4 cellular contexts compared by ENCODE assay signal in genomic region chr14:56695216-56695615, GRCh38.
A peak's percentile ranks its signal among the peaks of the same experiment; 100 is the strongest.
DNase-seq lines count a peak whose midpoint lies in the region; TF ChIP-seq lines count a peak whose summit lies in the region.
"Not testable (repeated sequence)": the region's sequence is repeated elsewhere in the genome, so short reads cannot be mapped to it uniquely, and the experiment has no call there.

No MANE protein-coding gene starts in this region.

- TF ChIP-seq CTCF in endodermal cell (conservative IDR thresholded peaks at IDR 0.05); neural progenitor cell (IDR thresholded peaks at IDR 0.05); osteocyte (IDR thresholded peaks at IDR 0.05): not testable (repeated sequence)

- H3K27me3 ChIP-seq in endodermal cell (ENCODE audit: control insufficient read depth, insufficient read depth, low read length, poor library complexity, severe bottlenecking); neural progenitor cell: not testable (repeated sequence)
- H3K27me3 ChIP-seq in neuronal stem cell (ENCODE audit: control insufficient read depth in 3 of 3, insufficient read depth in 3 of 3, low read depth in 1 of 3, low read length in 3 of 3): peaks cover 0 to 19% (median 0%) of the 10 kb centered on the region in 3 experiments

- not testable (repeated sequence) for H3K27ac Mint-ChIP-seq in endodermal cell; osteocyte (ENCODE audit: unreplicated experiment)
- H3K27ac Mint-ChIP-seq in neural progenitor cell: peak overlapping the region; percentile 46

- not testable (repeated sequence) for H3K4ac ChIP-seq in neuronal stem cell (ENCODE audit: low read length)

- H2BK5ac ChIP-seq in neuronal stem cell (ENCODE audit: low read length): not testable (repeated sequence)

- H3K4me3 Mint-ChIP-seq in endodermal cell; neural progenitor cell; osteocyte (ENCODE audit: unreplicated experiment): not testable (repeated sequence)

- H2AK5ac ChIP-seq in neuronal stem cell (ENCODE audit: low read depth, low read length): not testable (repeated sequence)

- not testable (repeated sequence) for H3K4me2 ChIP-seq in neural progenitor cell; neuronal stem cell (ENCODE audit: insufficient read depth, low read length, poor library complexity, severe bottlenecking)

- H3K18ac ChIP-seq in neuronal stem cell (ENCODE audit: low read length): peak overlapping the region; percentile 55

- H3K36me3 ChIP-seq in endodermal cell (ENCODE audit: control insufficient read depth, insufficient read depth, low read length); neural progenitor cell; neuronal stem cell (replicated peaks in 1 of 2; ENCODE audit: control insufficient read depth in 2 of 2, insufficient read depth in 2 of 2, low read length in 2 of 2): not testable (repeated sequence)

- H3K79me1 ChIP-seq in neuronal stem cell (ENCODE audit: low read depth, low read length): not testable (repeated sequence)

- not testable (repeated sequence) for H3K9me3 ChIP-seq in endodermal cell (ENCODE audit: control insufficient read depth, low read length); neural progenitor cell (ENCODE audit: low read depth); neuronal stem cell (replicated peaks in 1 of 2; ENCODE audit: control insufficient read depth in 2 of 2, insufficient read depth in 1 of 2, low read depth in 1 of 2, low read length in 2 of 2)

- H3K23ac ChIP-seq in neuronal stem cell (ENCODE audit: low read depth, low read length, poor library complexity): not testable (repeated sequence)

- H3K9me3 Mint-ChIP-seq in endodermal cell; neural progenitor cell; osteocyte (ENCODE audit: unreplicated experiment): not testable (repeated sequence)

- not testable (repeated sequence) for H3K14ac ChIP-seq in neuronal stem cell (ENCODE audit: low read length)

- H4K20me1 ChIP-seq in neural progenitor cell (ENCODE audit: low read depth): not testable (repeated sequence)

- H3F3A ChIP-seq in neural progenitor cell (ENCODE audit: low read depth): peaks cover 32% of the 10 kb centered on the region

- not testable (repeated sequence) for H2BK12ac ChIP-seq in neuronal stem cell (ENCODE audit: low read length)

- H3K4me1 ChIP-seq in endodermal cell (ENCODE audit: control insufficient read depth, insufficient read depth, low read length) (peaks cover 19% of the 10 kb centered on the region), neural progenitor cell (peaks cover 46% of the 10 kb centered on the region), neuronal stem cell (ENCODE audit: control insufficient read depth in 2 of 2, insufficient read depth in 1 of 2, low read depth in 1 of 2, low read length in 2 of 2) (peaks cover 0 to 18% of the 10 kb centered on the region in 2 donors)

- H4K91ac ChIP-seq in neuronal stem cell (ENCODE audit: low read depth, low read length, poor library complexity): not testable (repeated sequence)

- H3K79me2 ChIP-seq in neural progenitor cell (ENCODE audit: low read depth): not testable (repeated sequence)

- peaks cover 41% of the 10 kb centered on the region for H3K4me1 Mint-ChIP-seq in endodermal cell
- H3K4me1 Mint-ChIP-seq in neural progenitor cell: peaks cover 39% of the 10 kb centered on the region
- H3K4me1 Mint-ChIP-seq in osteocyte (ENCODE audit: unreplicated experiment): not testable (repeated sequence)

- not testable (repeated sequence) for H2BK120ac ChIP-seq in neuronal stem cell (ENCODE audit: low read depth, low read length)

- 91 to 95% methylated on average over 6 to 9 of the region's 9 CpGs for WGBS in endodermal cell (ENCODE audit: insufficient coverage in 1 of 2, insufficient read length in 1 of 2), 2 experiments
- WGBS in neuronal stem cell (ENCODE audit: extremely low coverage in 2 of 2, insufficient read length in 2 of 2, insufficient replicate concordance in 1 of 2), 2 donors: no CpG with 5 or more reads among the region's 9 CpGs

- H3K27me3 Mint-ChIP-seq in endodermal cell (ENCODE audit: insufficient read depth); osteocyte (ENCODE audit: unreplicated experiment): not testable (repeated sequence)
- H3K27me3 Mint-ChIP-seq in neural progenitor cell (ENCODE audit: insufficient read depth, low read depth): peaks cover 12% of the 10 kb centered on the region

- H4K8ac ChIP-seq in neuronal stem cell (ENCODE audit: low read depth, low read length): not testable (repeated sequence)

- DNase-seq in endodermal cell: peak; percentile 24
- not testable (repeated sequence) for DNase-seq in neural progenitor cell (ENCODE audit: low spot score); neuronal stem cell (ENCODE audit: low spot score)
- peak; percentile 51 for DNase-seq in osteocyte (ENCODE audit: extremely low spot score, unreplicated experiment)

- not testable (repeated sequence) for H3K9ac ChIP-seq in endodermal cell (ENCODE audit: extremely low read depth, low read length, poor library complexity, severe bottlenecking); neural progenitor cell; neuronal stem cell (ENCODE audit: low read depth, low read length, poor library complexity)

- not testable (repeated sequence) for H3K27ac ChIP-seq in endodermal cell (ENCODE audit: low read depth, low read length); neural progenitor cell; neuronal stem cell (replicated peaks; ENCODE audit: low read length)

- H2AFZ ChIP-seq in neural progenitor cell (replicated peaks); neuronal stem cell (ENCODE audit: low read length): not testable (repeated sequence)

- not testable (repeated sequence) for H3K36me3 Mint-ChIP-seq in endodermal cell (ENCODE audit: low read depth); neural progenitor cell; osteocyte (ENCODE audit: unreplicated experiment)

- not testable (repeated sequence) for H2BK15ac ChIP-seq in neuronal stem cell (ENCODE audit: low read length)

- not testable (repeated sequence) for H3K4me3 ChIP-seq in endodermal cell (ENCODE audit: low read length); neural progenitor cell; neuronal stem cell (ENCODE audit: low read length in 2 of 2)
